8 cellular contexts compared by ENCODE assay signal in the genomic region with DNA sequence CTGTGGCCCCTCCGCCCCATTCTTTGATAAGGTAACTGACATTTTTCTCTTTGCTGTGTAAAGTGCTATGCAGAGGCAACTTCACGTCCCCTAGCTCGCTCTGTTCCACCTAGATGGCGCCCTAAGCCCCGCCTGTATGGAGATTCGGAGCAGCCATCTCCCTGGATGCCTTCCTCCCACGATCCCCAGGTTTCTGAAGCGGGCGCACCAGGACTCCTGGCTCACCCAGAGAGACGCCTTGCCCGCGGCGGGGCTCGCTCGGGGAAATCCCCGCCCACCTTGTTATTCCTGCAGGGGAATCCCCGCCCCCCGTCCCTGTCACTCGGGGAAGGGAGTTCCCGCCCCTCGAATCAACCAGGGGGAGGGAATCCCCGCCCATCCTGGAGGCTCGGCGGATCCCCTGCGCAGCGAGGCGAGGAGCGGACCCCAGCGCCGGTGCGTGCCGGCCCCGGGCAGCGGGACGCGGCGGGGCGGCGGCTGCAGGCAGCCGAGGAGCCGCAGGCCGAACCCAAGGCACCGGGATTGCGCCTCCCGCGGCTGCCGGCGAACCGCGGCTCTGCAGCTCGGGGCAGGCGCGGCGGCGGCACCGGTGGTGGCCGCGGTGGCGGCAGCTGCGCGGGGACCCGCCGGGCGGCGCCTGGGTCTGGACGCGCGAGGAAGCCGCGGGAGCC. TPM values are rescaled to one million over a fixed set of nuclear protein-coding genes. Genes with fewer than 3 reads are reported as not detected.
DNase-seq lines count a peak whose midpoint lies in the region; ATAC-seq and TF ChIP-seq lines count a peak whose summit lies in the region.

A gene (plus strand): TSS at position 384 of the 671 bp plus-strand sequence.

- H3K27me3 ChIP-seq in prostate gland (replicated peaks; ENCODE audit: insufficient read depth): no peaks in the 10 kb centered on the region
- peaks cover 7% of the 10 kb centered on the region for H3K27me3 ChIP-seq in upper lobe of right lung

- DNase-seq in GM04504 (ENCODE audit: low read depth): peak; percentile 15
- DNase-seq in MV-4-11 (lab: John Stamatoyannopoulos, UW): peak; percentile 48
- DNase-seq in SW 1271 (lab: John Stamatoyannopoulos, UW): peak; percentile 61 to 81
- peak; percentile 78 for DNase-seq in activated naive CD8-positive, alpha-beta T cell treated with anti-CD3 and anti-CD28 coated beads, Interleukin-2, amount 50 U/mL, for 24 hours
- peak; percentile 89 for DNase-seq in left cardiac atrium
- peak; percentile 62 for DNase-seq in prostate gland (ENCODE audit: low spot score)
- peak; percentile 84 for DNase-seq in upper lobe of right lung

- H3K9me3 ChIP-seq in HEK293 (ENCODE audit: control insufficient read depth, insufficient read depth, low read depth, low read length) (no peaks in the 10 kb centered on the region), prostate gland (no peaks in the 10 kb centered on the region), upper lobe of right lung (no peaks in the 10 kb centered on the region)

- H3K27me3 Mint-ChIP-seq in activated naive CD8-positive, alpha-beta T cell treated with anti-CD3 and anti-CD28 coated beads, Interleukin-2, amount 50 U/mL, for 24 hours: peaks cover 35% of the 10 kb centered on the region

- POLR2A ChIA-PET in HEK293 (lab: Yijun Ruan, JAX): no interaction called here

- TF ChIP-seq CTCF in HEK293 (tag by site-specific recombination; IDR thresholded peaks at IDR 0.05) (peak; percentile 89), prostate gland (IDR thresholded peaks at IDR 0.05) (peak; percentile 8 to 50 (median 14)), upper lobe of right lung (IDR thresholded peaks at IDR 0.05) (peak; percentile 25)

- H3K4me1 ChIP-seq in HEK293 (ENCODE audit: control insufficient read depth, insufficient read depth, low read length): peaks cover 9% of the 10 kb centered on the region
- H3K4me1 ChIP-seq in prostate gland (replicated peaks): no peaks in the 10 kb centered on the region
- peaks cover 8% of the 10 kb centered on the region for H3K4me1 ChIP-seq in upper lobe of right lung

- no peaks in the 10 kb centered on the region for H3K36me3 Mint-ChIP-seq in activated naive CD8-positive, alpha-beta T cell treated with anti-CD3 and anti-CD28 coated beads, Interleukin-2, amount 50 U/mL, for 24 hours (ENCODE audit: low read depth)

- H3K4me3 ChIP-seq in HEK293 (ENCODE audit: low read depth, low read length): peak within 1 kb of the TSS; percentile 54
- peak within 1 kb of the TSS; percentile 51 to 54 for H3K4me3 ChIP-seq in prostate gland
- peak within 1 kb of the TSS; percentile 61 for H3K4me3 ChIP-seq in upper lobe of right lung

- intact Hi-C loops in left cardiac atrium (cut with DNase I) (no loop called here), prostate gland (cut with DNase I) (no loop called here), upper lobe of right lung (cut with DNase I) (no loop called here)

- WGBS in prostate gland: 1% methylated on average over 19 of the region's 70 CpGs

- H3K4me1 Mint-ChIP-seq in activated naive CD8-positive, alpha-beta T cell treated with anti-CD3 and anti-CD28 coated beads, Interleukin-2, amount 50 U/mL, for 24 hours: peaks cover 10% of the 10 kb centered on the region

- CTCF ChIA-PET in HEK293 (lab: Yijun Ruan, JAX): interaction anchor here (0.6 to 2.1 kb wide), 25 partner anchors 9 to 454 kb away, joined by 3 to 13 read pairs (median 4); a partner anchor contains a TSS

- no peaks in the 10 kb centered on the region for H3K9me3 Mint-ChIP-seq in activated naive CD8-positive, alpha-beta T cell treated with anti-CD3 and anti-CD28 coated beads, Interleukin-2, amount 50 U/mL, for 24 hours

- H3K27ac ChIP-seq in HEK293 (ENCODE audit: extremely low read depth, low read depth, low read length): peak within 1 kb of the TSS; percentile 50; the same call in 1 of the 2 replicates
- H3K27ac ChIP-seq in prostate gland: peak within 1 kb of the TSS; percentile 35 to 49
- H3K27ac ChIP-seq in upper lobe of right lung: no peak within 1 kb of the TSS

- ATAC-seq in activated naive CD8-positive, alpha-beta T cell treated with anti-CD3 and anti-CD28 coated beads, Interleukin-2, amount 50 U/mL, for 24 hours: peak; percentile 78
- ATAC-seq in left cardiac atrium: peak; percentile 81 to 83
- peak; percentile 84 for ATAC-seq in upper lobe of right lung

- peak within 1 kb of the TSS; percentile 57 for H3K27ac Mint-ChIP-seq in activated naive CD8-positive, alpha-beta T cell treated with anti-CD3 and anti-CD28 coated beads, Interleukin-2, amount 50 U/mL, for 24 hours

- TF ChIP-seq POLR2A in prostate gland (IDR thresholded peaks at IDR 0.05): no peak

- peak within 1 kb of the TSS; percentile 79 for H3K4me3 Mint-ChIP-seq in activated naive CD8-positive, alpha-beta T cell treated with anti-CD3 and anti-CD28 coated beads, Interleukin-2, amount 50 U/mL, for 24 hours

- H3K36me3 ChIP-seq in HEK293 (ENCODE audit: control insufficient read depth in 2 of 2, insufficient read depth in 1 of 2, low read length in 2 of 2): no peaks in the 10 kb centered on the region
- H3K36me3 ChIP-seq in prostate gland: no peaks in the 10 kb centered on the region
- no peaks in the 10 kb centered on the region for H3K36me3 ChIP-seq in upper lobe of right lung

TF ChIP-seq in HEK293, 187 proteins besides CTCF, POLR2A, EP300 and RAD21 (continues in another document):
- no peak for TF ChIP-seq ZSCAN23 (tag by site-specific recombination; IDR thresholded peaks at IDR 0.05)
- peak; percentile 88 for TF ChIP-seq KLF9 (tag by site-specific recombination; IDR thresholded peaks at IDR 0.05; ENCODE audit: low read depth)
- TF ChIP-seq ZBTB20 (tag by site-specific recombination; IDR thresholded peaks at IDR 0.05): no peak; the same call in 1 of the 2 replicates
- TF ChIP-seq ZNF660 (tag by site-specific recombination; IDR thresholded peaks at IDR 0.05): peak; percentile 89
- peak; percentile 80 for TF ChIP-seq ZNF341 (tag by site-specific recombination; IDR thresholded peaks at IDR 0.05; ENCODE audit: low read depth)
- TF ChIP-seq ZBTB8A (tag by site-specific recombination; IDR thresholded peaks at IDR 0.05): peak; percentile 76
- TF ChIP-seq ZNF549 (tag by site-specific recombination; IDR thresholded peaks at IDR 0.05): no peak
- TF ChIP-seq, protein P1, sequence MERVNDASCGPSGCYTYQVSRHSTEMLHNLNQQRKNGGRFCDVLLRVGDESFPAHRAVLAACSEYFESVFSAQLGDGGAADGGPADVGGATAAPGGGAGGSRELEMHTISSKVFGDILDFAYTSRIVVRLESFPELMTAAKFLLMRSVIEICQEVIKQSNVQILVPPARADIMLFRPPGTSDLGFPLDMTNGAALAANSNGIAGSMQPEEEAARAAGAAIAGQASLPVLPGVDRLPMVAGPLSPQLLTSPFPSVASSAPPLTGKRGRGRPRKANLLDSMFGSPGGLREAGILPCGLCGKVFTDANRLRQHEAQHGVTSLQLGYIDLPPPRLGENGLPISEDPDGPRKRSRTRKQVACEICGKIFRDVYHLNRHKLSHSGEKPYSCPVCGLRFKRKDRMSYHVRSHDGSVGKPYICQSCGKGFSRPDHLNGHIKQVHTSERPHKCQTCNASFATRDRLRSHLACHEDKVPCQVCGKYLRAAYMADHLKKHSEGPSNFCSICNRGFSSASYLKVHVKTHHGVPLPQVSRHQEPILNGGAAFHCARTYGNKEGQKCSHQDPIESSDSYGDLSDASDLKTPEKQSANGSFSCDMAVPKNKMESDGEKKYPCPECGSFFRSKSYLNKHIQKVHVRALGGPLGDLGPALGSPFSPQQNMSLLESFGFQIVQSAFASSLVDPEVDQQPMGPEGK (tag by site-specific recombination; IDR thresholded peaks at IDR 0.05): peak; percentile 82
- TF ChIP-seq ZNF76 (tag by site-specific recombination; IDR thresholded peaks at IDR 0.05; ENCODE audit: borderline replicate concordance, low read depth): peak; percentile 62; the same call in 1 of the 2 replicates
- TF ChIP-seq ZFHX2 (tag by site-specific recombination; conservative IDR thresholded peaks at IDR 0.05): peak; percentile 86
- peak; percentile 94 for TF ChIP-seq IKZF3 (tag by site-specific recombination; IDR thresholded peaks at IDR 0.05)
- TF ChIP-seq, protein P2, sequence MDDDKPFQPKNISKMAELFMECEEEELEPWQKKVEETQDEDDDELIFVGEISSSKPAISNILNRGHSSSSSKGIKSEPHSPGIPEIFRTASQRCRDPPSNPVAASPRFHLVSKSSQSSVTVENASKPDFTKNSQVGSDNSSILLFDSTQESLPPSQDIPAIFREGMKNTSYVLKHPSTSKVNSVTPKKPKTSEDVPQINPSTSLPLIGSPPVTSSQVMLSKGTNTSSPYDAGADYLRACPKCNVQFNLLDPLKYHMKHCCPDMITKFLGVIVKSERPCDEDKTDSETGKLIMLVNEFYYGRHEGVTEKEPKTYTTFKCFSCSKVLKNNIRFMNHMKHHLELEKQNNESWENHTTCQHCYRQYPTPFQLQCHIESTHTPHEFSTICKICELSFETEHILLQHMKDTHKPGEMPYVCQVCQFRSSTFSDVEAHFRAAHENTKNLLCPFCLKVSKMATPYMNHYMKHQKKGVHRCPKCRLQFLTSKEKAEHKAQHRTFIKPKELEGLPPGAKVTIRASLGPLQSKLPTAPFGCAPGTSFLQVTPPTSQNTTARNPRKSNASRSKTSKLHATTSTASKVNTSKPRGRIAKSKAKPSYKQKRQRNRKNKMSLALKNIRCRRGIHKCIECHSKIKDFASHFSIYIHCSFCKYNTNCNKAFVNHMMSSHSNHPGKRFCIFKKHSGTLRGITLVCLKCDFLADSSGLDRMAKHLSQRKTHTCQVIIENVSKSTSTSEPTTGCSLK (tag by site-specific recombination; IDR thresholded peaks at IDR 0.05): no peak

RNA-seq across cellular contexts. Expression of the gene that starts here (rescaled TPM):
- total RNA-seq in left cardiac atrium (10 to 100 TPM; 66.2 to 77.3 TPM), prostate gland (10 to 100 TPM; 10.3 to 59.5 TPM), upper lobe of right lung (70.9 TPM)

Comparison
In these comparisons a context has a peak if more than half of its experiments do, and no peak if none do; other contexts are left out.
1. DNase-seq: peak in every context shown above with its lines; median percentile 89 in left cardiac atrium; 84 in upper lobe of right lung; 78 in activated naive CD8-positive, alpha-beta T cell treated with anti-CD3 and anti-CD28 coated beads, Interleukin-2, amount 50 U/mL, for 24 hours; 71 in SW 1271; 62 in prostate gland; 48 in MV-4-11; 15 in GM04504.
2. CTCF ChIP-seq: peak in every context shown above with its lines; median percentile 89 in HEK293; 25 in upper lobe of right lung; 14 in prostate gland.